28 cellular contexts compared by ENCODE assay signal in genomic region chr12:10052111-10052913, GRCh38. TPM values are rescaled to one million over a fixed set of nuclear protein-coding genes. Genes with fewer than 3 reads are reported as not detected.
DNase-seq lines count a peak whose midpoint lies in the region; ATAC-seq and TF ChIP-seq lines count a peak whose summit lies in the region.
"Had no signal": no experiment of that assay in that cellular context is flagged by ENCODE, and none has a peak within 500 bp of the region (broad histone marks: within the 10 kb centered on the region; RNA-seq: fewer than 3 reads in every experiment).

No MANE protein-coding gene starts in this region.

- H3K27ac Mint-ChIP-seq in stimulated activated naive CD8-positive, alpha-beta T cell treated with anti-CD3 and anti-CD28 coated beads, Interleukin-15, amount 100 ng/mL, for 72 hours, result no peak overlapping the region
- H3K27ac Mint-ChIP-seq in activated B cell treated with CpG ODN at 0.5 μM for 24 hours, result no peak overlapping the region
- H3K27ac Mint-ChIP-seq: activated CD8-positive, alpha-beta T cell treated with anti-CD3 and anti-CD28 coated beads for 36 hours had no signal

- TF ChIP-seq CTCF in activated B cell treated with CpG ODN at 0.5 μM for 24 hours (IDR thresholded peaks at IDR 0.05), result no peak

- peaks cover 8% of the 10 kb centered on the region for H3K27me3 Mint-ChIP-seq in stimulated activated naive CD8-positive, alpha-beta T cell treated with anti-CD3 and anti-CD28 coated beads, Interleukin-15, amount 100 ng/mL, for 72 hours
- peaks cover 18% of the 10 kb centered on the region for H3K27me3 Mint-ChIP-seq in activated B cell treated with CpG ODN at 0.5 μM for 24 hours

- POLR2A ChIA-PET in activated B cell treated with CpG ODN at 0.5 μM for 24 hours (lab: Charles Lee), result no interaction called here

- CTCF ChIA-PET in activated B cell treated with CpG ODN at 0.5 μM for 24 hours (lab: Charles Lee), result no interaction called here

- intact Hi-C loops in activated B cell treated with CpG ODN at 0.5 μM for 24 hours (cut with micrococcal nuclease) (no loop called here), posterior cingulate gyrus (cut with DNase I) (no loop called here)

- peak overlapping the region in 1 of 2 donors; percentile 14 for H3K4me3 Mint-ChIP-seq in stimulated activated naive CD8-positive, alpha-beta T cell treated with anti-CD3 and anti-CD28 coated beads, Interleukin-15, amount 100 ng/mL, for 72 hours
- H3K4me3 Mint-ChIP-seq in activated B cell treated with CpG ODN at 0.5 μM for 24 hours, result peak overlapping the region; percentile 46
- H3K4me3 Mint-ChIP-seq: activated CD8-positive, alpha-beta T cell treated with anti-CD3 and anti-CD28 coated beads for 36 hours; activated T-cell treated with anti-CD3 and anti-CD28 coated beads, Interleukin-2, amount 50 U/mL, for 4 hours; neural crest cell had no signal

- H3K27ac ChIP-seq in substantia nigra (ENCODE audit: low read depth, low read length, poor library complexity, severe bottlenecking), result peak overlapping the region; percentile 7

- H3K9me3 Mint-ChIP-seq in stimulated activated naive CD8-positive, alpha-beta T cell treated with anti-CD3 and anti-CD28 coated beads, Interleukin-15, amount 100 ng/mL, for 72 hours, result no peaks in the 10 kb centered on the region
- H3K9me3 Mint-ChIP-seq in activated B cell treated with CpG ODN at 0.5 μM for 24 hours, result peaks cover 3% of the 10 kb centered on the region
- H3K9me3 Mint-ChIP-seq: activated CD8-positive, alpha-beta T cell treated with anti-CD3 and anti-CD28 coated beads for 36 hours; activated T-cell treated with anti-CD3 and anti-CD28 coated beads, Interleukin-2, amount 50 U/mL, for 4 hours had no signal

- ATAC-seq in stimulated activated naive CD8-positive, alpha-beta T cell treated with anti-CD3 and anti-CD28 coated beads, Interleukin-15, Interleukin-2, amounts not matched to agents 100 U/mL and 50 U/mL, for 24 hours, result peak; percentile 43
- no peak for ATAC-seq in stimulated activated naive CD8-positive, alpha-beta T cell treated with anti-CD3 and anti-CD28 coated beads, Interleukin-15, amount 100 ng/mL, for 72 hours
- ATAC-seq in activated B cell treated with CpG ODN at 0.5 μM for 24 hours (ENCODE audit: low read depth), result no peak
- ATAC-seq in SK-N-SH treated with all-trans-retinoic acid at 6 μM for 48 hours, result no peak
- ATAC-seq: activated CD8-positive, alpha-beta T cell treated with anti-CD3 and anti-CD28 coated beads for 36 hours; esophagus mucosa; left lobe of liver had no signal

- peaks cover 8% of the 10 kb centered on the region for H3K4me1 Mint-ChIP-seq in stimulated activated naive CD8-positive, alpha-beta T cell treated with anti-CD3 and anti-CD28 coated beads, Interleukin-15, amount 100 ng/mL, for 72 hours
- H3K4me1 Mint-ChIP-seq in activated B cell treated with CpG ODN at 0.5 μM for 24 hours, result peaks cover 10% of the 10 kb centered on the region
- H3K4me1 Mint-ChIP-seq: neural crest cell had no signal

- no peaks in the 10 kb centered on the region for H3K36me3 Mint-ChIP-seq in activated B cell treated with CpG ODN at 0.5 μM for 24 hours (ENCODE audit: low read depth)

- no peak for DNase-seq in stimulated activated naive CD8-positive, alpha-beta T cell treated with anti-CD3 and anti-CD28 coated beads, Interleukin-15, Interleukin-2, amounts not matched to agents 100 U/mL and 50 U/mL, for 24 hours
- DNase-seq in stimulated activated naive CD8-positive, alpha-beta T cell treated with anti-CD3 and anti-CD28 coated beads, Interleukin-15, amount 100 ng/mL, for 72 hours, result no peak
- DNase-seq in KG1 (lab: John Stamatoyannopoulos, UW) (peak; percentile 65), activated B cell treated with CpG ODN at 0.5 μM for 24 hours (no peak), substantia nigra (lab: John Stamatoyannopoulos, UW) (no peak), OCI-M2 (lab: John Stamatoyannopoulos, UW; ENCODE audit: unreplicated experiment) (no peak), posterior cingulate gyrus (no peak)
- DNase-seq: activated CD8-positive, alpha-beta T cell treated with anti-CD3 and anti-CD28 coated beads for 36 hours; activated naive CD4-positive, alpha-beta T cell treated with anti-CD3 and anti-CD28 coated beads, Interleukin-2, amount 50 U/mL, for 16 hours; activated T-cell treated with anti-CD3 and anti-CD28 coated beads, Interleukin-2, amount 50 U/mL, for 4 hours; effector CD8-positive, alpha-beta T cell; GDM1; GOT3; IMR-90; midbrain; NCI-H187 treated with DMSO at 0.1 percent for 48 hours; NCI-H446; Right ventricle myocardium superior; stimulated activated CD4-positive, alpha-beta T cell treated with anti-CD3 and anti-CD28 coated beads, Interleukin-4, amount 100 ng/mL, for 4 hours had no signal

TF ChIP-seq in SK-N-SH treated with all-trans-retinoic acid at 6 μM for 48 hours, 23 proteins besides CTCF, POLR2A, EP300 and RAD21 (continues in another document):
- TF ChIP-seq ZFP3 (CRISPR knock-in tag; IDR thresholded peaks at IDR 0.05) (no peak), TOX (CRISPR knock-in tag; IDR thresholded peaks at IDR 0.05; ENCODE audit: borderline replicate concordance) (no peak), GLIS3 (CRISPR knock-in tag; IDR thresholded peaks at IDR 0.05) (no peak), PPARA (CRISPR knock-in tag; IDR thresholded peaks at IDR 0.05; ENCODE audit: borderline replicate concordance) (no peak), BACH2 (CRISPR knock-in tag; IDR thresholded peaks at IDR 0.05; ENCODE audit: borderline replicate concordance) (no peak), ESRRG (CRISPR knock-in tag; IDR thresholded peaks at IDR 0.05) (no peak), ZNF565 (CRISPR knock-in tag; conservative IDR thresholded peaks at IDR 0.05; ENCODE audit: low read depth) (no peak), POU6F1 (CRISPR knock-in tag; IDR thresholded peaks at IDR 0.05; ENCODE audit: borderline replicate concordance, low read depth) (no peak), ISL1 (CRISPR knock-in tag; IDR thresholded peaks at IDR 0.05) (no peak)
- TF ChIP-seq, protein P1, sequence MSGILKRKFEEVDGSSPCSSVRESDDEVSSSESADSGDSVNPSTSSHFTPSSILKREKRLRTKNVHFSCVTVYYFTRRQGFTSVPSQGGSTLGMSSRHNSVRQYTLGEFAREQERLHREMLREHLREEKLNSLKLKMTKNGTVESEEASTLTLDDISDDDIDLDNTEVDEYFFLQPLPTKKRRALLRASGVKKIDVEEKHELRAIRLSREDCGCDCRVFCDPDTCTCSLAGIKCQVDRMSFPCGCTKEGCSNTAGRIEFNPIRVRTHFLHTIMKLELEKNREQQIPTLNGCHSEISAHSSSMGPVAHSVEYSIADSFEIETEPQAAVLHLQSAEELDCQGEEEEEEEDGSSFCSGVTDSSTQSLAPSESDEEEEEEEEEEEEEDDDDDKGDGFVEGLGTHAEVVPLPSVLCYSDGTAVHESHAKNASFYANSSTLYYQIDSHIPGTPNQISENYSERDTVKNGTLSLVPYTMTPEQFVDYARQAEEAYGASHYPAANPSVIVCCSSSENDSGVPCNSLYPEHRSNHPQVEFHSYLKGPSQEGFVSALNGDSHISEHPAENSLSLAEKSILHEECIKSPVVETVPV (CRISPR knock-in tag; IDR thresholded peaks at IDR 0.05), result no peak
- TF ChIP-seq, protein P2, sequence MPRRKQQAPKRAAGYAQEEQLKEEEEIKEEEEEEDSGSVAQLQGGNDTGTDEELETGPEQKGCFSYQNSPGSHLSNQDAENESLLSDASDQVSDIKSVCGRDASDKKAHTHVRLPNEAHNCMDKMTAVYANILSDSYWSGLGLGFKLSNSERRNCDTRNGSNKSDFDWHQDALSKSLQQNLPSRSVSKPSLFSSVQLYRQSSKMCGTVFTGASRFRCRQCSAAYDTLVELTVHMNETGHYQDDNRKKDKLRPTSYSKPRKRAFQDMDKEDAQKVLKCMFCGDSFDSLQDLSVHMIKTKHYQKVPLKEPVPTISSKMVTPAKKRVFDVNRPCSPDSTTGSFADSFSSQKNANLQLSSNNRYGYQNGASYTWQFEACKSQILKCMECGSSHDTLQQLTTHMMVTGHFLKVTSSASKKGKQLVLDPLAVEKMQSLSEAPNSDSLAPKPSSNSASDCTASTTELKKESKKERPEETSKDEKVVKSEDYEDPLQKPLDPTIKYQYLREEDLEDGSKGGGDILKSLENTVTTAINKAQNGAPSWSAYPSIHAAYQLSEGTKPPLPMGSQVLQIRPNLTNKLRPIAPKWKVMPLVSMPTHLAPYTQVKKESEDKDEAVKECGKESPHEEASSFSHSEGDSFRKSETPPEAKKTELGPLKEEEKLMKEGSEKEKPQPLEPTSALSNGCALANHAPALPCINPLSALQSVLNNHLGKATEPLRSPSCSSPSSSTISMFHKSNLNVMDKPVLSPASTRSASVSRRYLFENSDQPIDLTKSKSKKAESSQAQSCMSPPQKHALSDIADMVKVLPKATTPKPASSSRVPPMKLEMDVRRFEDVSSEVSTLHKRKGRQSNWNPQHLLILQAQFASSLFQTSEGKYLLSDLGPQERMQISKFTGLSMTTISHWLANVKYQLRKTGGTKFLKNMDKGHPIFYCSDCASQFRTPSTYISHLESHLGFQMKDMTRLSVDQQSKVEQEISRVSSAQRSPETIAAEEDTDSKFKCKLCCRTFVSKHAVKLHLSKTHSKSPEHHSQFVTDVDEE (CRISPR knock-in tag; IDR thresholded peaks at IDR 0.05), result no peak

RNA-seq across cellular contexts. Expression of gene CLEC9A, which starts 21.8 kb away (rescaled TPM):
- not detected in 2 replicates for total RNA-seq in activated B cell treated with CpG ODN at 0.5 μM for 24 hours
- total RNA-seq: A673; activated CD8-positive, alpha-beta T cell treated with anti-CD3 and anti-CD28 coated beads for 36 hours; activated T-cell treated with anti-CD3 and anti-CD28 coated beads, Interleukin-2, amount 50 U/mL, for 4 hours; cerebellum; esophagus mucosa; glomerular endothelial cell; IMR-90; left lobe of liver; neural crest cell; Right ventricle myocardium superior; smooth muscle cell; temporal lobe had no signal

RNA-seq across cellular contexts. Expression of gene CLEC12B, which starts 41.9 kb away (rescaled TPM):
- total RNA-seq in activated B cell treated with CpG ODN at 0.5 μM for 24 hours, result not detected in 2 replicates
- total RNA-seq: A673; activated CD8-positive, alpha-beta T cell treated with anti-CD3 and anti-CD28 coated beads for 36 hours; activated T-cell treated with anti-CD3 and anti-CD28 coated beads, Interleukin-2, amount 50 U/mL, for 4 hours; cerebellum; esophagus mucosa; glomerular endothelial cell; IMR-90; left lobe of liver; neural crest cell; smooth muscle cell; temporal lobe had no signal

RNA-seq across cellular contexts. Expression of gene CLEC1A, which starts 46.5 kb away (rescaled TPM):
- total RNA-seq in activated B cell treated with CpG ODN at 0.5 μM for 24 hours, result not detected in 2 replicates
- total RNA-seq: A673; activated CD8-positive, alpha-beta T cell treated with anti-CD3 and anti-CD28 coated beads for 36 hours; activated T-cell treated with anti-CD3 and anti-CD28 coated beads, Interleukin-2, amount 50 U/mL, for 4 hours; IMR-90; neural crest cell; smooth muscle cell had no signal

RNA-seq across cellular contexts. Expression of gene CLEC1B, which starts 53.4 kb away (rescaled TPM):
- not detected in 2 replicates for total RNA-seq in activated B cell treated with CpG ODN at 0.5 μM for 24 hours
- total RNA-seq: A673; activated CD8-positive, alpha-beta T cell treated with anti-CD3 and anti-CD28 coated beads for 36 hours; activated T-cell treated with anti-CD3 and anti-CD28 coated beads, Interleukin-2, amount 50 U/mL, for 4 hours; cerebellum; esophagus mucosa; IMR-90; neural crest cell; Right ventricle myocardium superior; temporal lobe had no signal
